Comparison of ENCODE assay signal across 8 cellular contexts in the genomic region with DNA sequence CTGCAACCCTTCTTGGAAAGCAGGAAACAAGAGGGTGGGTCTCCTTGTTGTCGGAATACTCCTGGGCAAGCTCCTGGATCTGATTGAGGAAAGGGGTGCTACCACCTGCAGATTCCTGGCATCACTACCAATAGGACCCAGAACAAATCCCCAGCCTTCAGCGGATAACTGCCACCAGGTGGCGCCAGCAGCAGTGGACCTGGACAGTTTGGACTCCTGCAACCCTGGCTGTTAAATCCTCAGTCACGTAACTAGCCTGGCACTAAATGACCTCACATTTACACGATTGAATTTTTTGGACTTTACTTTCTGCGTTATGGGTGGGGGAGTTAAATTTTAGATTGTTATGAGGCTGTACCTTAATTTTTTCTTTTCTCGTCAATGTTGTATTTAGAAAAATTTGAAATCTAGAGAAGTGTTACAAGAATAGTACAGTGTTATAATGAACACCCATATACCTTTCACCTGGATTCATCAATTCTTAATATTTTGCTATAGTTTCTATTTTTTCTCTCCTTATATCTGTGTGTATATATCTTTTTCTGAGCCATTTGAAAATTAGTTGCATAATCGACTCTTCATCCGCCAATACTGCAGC.
A peak's percentile ranks its signal among the peaks of the same experiment; 100 is the strongest.
DNase-seq lines count a peak whose midpoint lies in the region; ATAC-seq and TF ChIP-seq lines count a peak whose summit lies in the region.

No MANE protein-coding gene starts in this region.

- DNase-seq in AG09309 (ENCODE audit: low read depth) (peak; percentile 21), NCI-H187 treated with DMSO at 0.1 percent for 48 hours (lab: John Stamatoyannopoulos, UW) (peak; percentile 65), UCSD-AML1 (lab: John Stamatoyannopoulos, UW; ENCODE audit: unreplicated experiment) (peak; percentile 55), coronary artery (ENCODE audit: low spot score) (no peak), lung microvascular endothelial cell (ENCODE audit: low read depth in 2 of 2) (peak; percentile 82 to 83)

- H3K9me3 Mint-ChIP-seq in stimulated activated memory B cell treated with anti-CD40 and anti-IgM and Interleukin-4, amounts not matched to agents 10 μg/mL and 1 μg/mL and 100 μg/mL, for 72 hours, result no peaks in the 10 kb centered on the region

- H3K4me3 Mint-ChIP-seq in stimulated activated memory B cell treated with anti-CD40 and anti-IgM and Interleukin-4, amounts not matched to agents 10 μg/mL and 1 μg/mL and 100 μg/mL, for 72 hours, result no peak overlapping the region

- H3K27me3 Mint-ChIP-seq in stimulated activated memory B cell treated with anti-CD40 and anti-IgM and Interleukin-4, amounts not matched to agents 10 μg/mL and 1 μg/mL and 100 μg/mL, for 72 hours, result peaks cover 18% of the 10 kb centered on the region

- ATAC-seq in GM18511 (IDR thresholded peaks at IDR 0.05; ENCODE audit: unreplicated experiment), result peak; percentile 90
- ATAC-seq in HG02981 (IDR thresholded peaks at IDR 0.05; ENCODE audit: unreplicated experiment), result peak; percentile 71
- peak; percentile 67 for ATAC-seq in stimulated activated memory B cell treated with anti-CD40 and anti-IgM and Interleukin-4, amounts not matched to agents 10 μg/mL and 1 μg/mL and 100 μg/mL, for 72 hours

- no peaks in the 10 kb centered on the region for H3K36me3 Mint-ChIP-seq in stimulated activated memory B cell treated with anti-CD40 and anti-IgM and Interleukin-4, amounts not matched to agents 10 μg/mL and 1 μg/mL and 100 μg/mL, for 72 hours

- no peak overlapping the region for H3K27ac ChIP-seq in coronary artery

- H3K27ac Mint-ChIP-seq in stimulated activated memory B cell treated with anti-CD40 and anti-IgM and Interleukin-4, amounts not matched to agents 10 μg/mL and 1 μg/mL and 100 μg/mL, for 72 hours, result no peak overlapping the region

- peak; percentile 93 for TF ChIP-seq CTCF in AG09309 (IDR thresholded peaks at IDR 0.05; ENCODE audit: control insufficient read depth, insufficient read depth, low read depth, low read length, missing control alignments)
- peak; percentile 23 for TF ChIP-seq CTCF in coronary artery (IDR thresholded peaks at IDR 0.05)

- H3K4me3 ChIP-seq in AG09309 (ENCODE audit: control insufficient read depth, low read depth, low read length) (no peak overlapping the region), coronary artery (no peak overlapping the region)

- H3K4me1 Mint-ChIP-seq in stimulated activated memory B cell treated with anti-CD40 and anti-IgM and Interleukin-4, amounts not matched to agents 10 μg/mL and 1 μg/mL and 100 μg/mL, for 72 hours, result no peaks in the 10 kb centered on the region
